ENCODE assay signal across 26 cellular contexts in the genomic region with DNA sequence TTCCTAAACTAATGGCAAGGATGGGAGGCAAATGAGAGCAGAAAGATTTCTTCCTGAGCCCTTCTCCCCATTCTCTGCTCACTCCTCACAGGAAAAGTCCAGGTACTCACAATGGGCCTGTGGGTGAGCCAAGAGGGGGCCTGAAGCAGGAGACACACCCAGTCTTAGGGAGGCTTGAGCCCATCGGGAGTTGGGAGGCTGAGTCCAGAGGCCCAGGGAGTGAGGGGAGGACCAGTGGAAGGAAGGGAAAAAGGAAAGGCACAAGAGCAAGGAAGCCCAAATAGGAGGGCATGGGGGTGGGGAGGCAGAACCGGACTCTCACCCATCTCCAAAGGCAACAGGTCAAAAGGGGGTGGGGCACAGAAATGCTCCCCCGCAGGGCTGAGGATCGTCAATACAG.
A peak's percentile ranks its signal among the peaks of the same experiment; 100 is the strongest.
DNase-seq lines count a peak whose midpoint lies in the region; ATAC-seq, FAIRE-seq and TF ChIP-seq lines count a peak whose summit lies in the region.
"Had no signal": no experiment of that assay in that cellular context is flagged by ENCODE, and none has a peak within 500 bp of the region (broad histone marks: within the 10 kb centered on the region; RNA-seq: fewer than 3 reads in every experiment).

No MANE protein-coding gene starts in this region.

- ATAC-seq in HepG2 (no peak), right lobe of liver (no peak), HG02623 (IDR thresholded peaks at IDR 0.05; ENCODE audit: unreplicated experiment) (no peak), HG03457 (IDR thresholded peaks at IDR 0.05; ENCODE audit: unreplicated experiment) (no peak), GM19463 (IDR thresholded peaks at IDR 0.05; ENCODE audit: unreplicated experiment) (no peak)
- ATAC-seq: GM12878 had no signal

- intact Hi-C loops in HepG2 (cut with micrococcal nuclease; ENCODE audit: unreplicated experiment), result no loop called here
- intact Hi-C loops in right lobe of liver (cut with DNase I), result no loop called here

- TF ChIP-seq POLR2A in HepG2 (IDR thresholded peaks at IDR 0.05; ENCODE audit: insufficient read depth in 1 of 2, low read depth in 2 of 2, low read length in 2 of 2) (no peak), right lobe of liver (IDR thresholded peaks at IDR 0.05) (no peak)

- POLR2A ChIA-PET in HepG2 (lab: Yijun Ruan, JAX), result no interaction called here

- H3K36me3 ChIP-seq in HepG2 (replicated peaks in 1 of 2; ENCODE audit: control insufficient read depth in 1 of 2, insufficient read depth in 2 of 2, low read length in 2 of 2) (no peaks in the 10 kb centered on the region), right lobe of liver (no peaks in the 10 kb centered on the region), Karpas-422 (ENCODE audit: insufficient read depth, low read length) (no peaks in the 10 kb centered on the region)
- no peaks in the 10 kb centered on the region for H3K36me3 ChIP-seq in BLaER1 treated with 17β-estradiol and CSF1 and Interleukin-3, amounts not matched to agents 10 nM and 100 nM
- H3K36me3 ChIP-seq: BE2C had no signal

- in situ Hi-C loops in HepG2 (cut with HindIII; ENCODE audit: extremely low pct_ligation_motif_present, low pct_unique_long_range_greater_than_20kb), result no loop called here

- DNase-seq in HepG2 (ENCODE audit: low spot score) (no peak), right lobe of liver (no peak), Karpas-422 (peak; percentile 26)
- DNase-seq: 8988T; ACHN; BE2C; C1 segment of cervical spinal cord; CD4-positive, alpha-beta memory T cell; CD4-positive, CD25-positive, alpha-beta regulatory T cell; CD8-positive, alpha-beta memory T cell; COR-L47; DMS 273 treated with DMSO at 0.1 percent for 48 hours; DMS153; DMS53; DMS79; DND-41; EL; GDM1 had no signal

- H3K79me2 ChIP-seq in HepG2 (ENCODE audit: insufficient read depth, low read length) (no peaks in the 10 kb centered on the region), Karpas-422 (ENCODE audit: low read length) (no peaks in the 10 kb centered on the region)

- FAIRE-seq in HepG2 (lab: Jason Lieb, UNC), result no peak
- FAIRE-seq: A204.1, GM12878, GM12892, GM18507 had no signal

- H3K27ac ChIP-seq in HepG2 (ENCODE audit: extremely low read length, insufficient read depth, low read length) (no peak overlapping the region), right lobe of liver (no peak overlapping the region), Karpas-422 (ENCODE audit: low read length) (no peak overlapping the region)
- H3K27ac ChIP-seq in BLaER1 treated with 17β-estradiol and CSF1 and Interleukin-3, amounts not matched to agents 10 nM and 100 nM, result no peak overlapping the region

- no peak for TF ChIP-seq EP300 in HepG2 (IDR thresholded peaks at IDR 0.05; ENCODE audit: low read depth in 2 of 2, low read length in 2 of 2)
- TF ChIP-seq EP300 in HepG2 (CRISPR knock-in tag; IDR thresholded peaks at IDR 0.05; ENCODE audit: borderline replicate concordance), result no peak

- H3K27me3 ChIP-seq in HepG2 (ENCODE audit: control insufficient read depth in 1 of 2, insufficient read depth in 2 of 2, low read length in 2 of 2), result peaks cover 0 to 29% of the 10 kb centered on the region in 2 experiments; a peak in 3 of 5 replicates
- H3K27me3 ChIP-seq in right lobe of liver, result no peaks in the 10 kb centered on the region
- no peaks in the 10 kb centered on the region for H3K27me3 ChIP-seq in BLaER1 treated with 17β-estradiol and CSF1 and Interleukin-3, amounts not matched to agents 10 nM and 100 nM
- H3K27me3 ChIP-seq in Karpas-422 (ENCODE audit: low read length), result no peaks in the 10 kb centered on the region
- H3K27me3 ChIP-seq: BE2C had no signal

- H2AFZ ChIP-seq in HepG2 (ENCODE audit: low read length) (no peak overlapping the region), Karpas-422 (ENCODE audit: low read length) (no peak overlapping the region)

- no peak overlapping the region for H3K9ac ChIP-seq in HepG2 (ENCODE audit: insufficient read depth, low read depth, low read length)
- no peak overlapping the region for H3K9ac ChIP-seq in BLaER1 treated with 17β-estradiol and CSF1 and Interleukin-3, amounts not matched to agents 10 nM and 100 nM
- no peak overlapping the region for H3K9ac ChIP-seq in Karpas-422 (ENCODE audit: low read length)

- H3K9me3 ChIP-seq in HepG2 (ENCODE audit: low read length) (no peaks in the 10 kb centered on the region), right lobe of liver (no peaks in the 10 kb centered on the region), Karpas-422 (ENCODE audit: low read length) (no peaks in the 10 kb centered on the region)
- H3K9me3 ChIP-seq in BLaER1 treated with 17β-estradiol and CSF1 and Interleukin-3, amounts not matched to agents 10 nM and 100 nM (replicated peaks in 1 of 11), result no peaks in the 10 kb centered on the region
- H3K9me3 ChIP-seq: BE2C had no signal

- H3K4me1 ChIP-seq in HepG2 (ENCODE audit: insufficient read depth, low read length) (peaks cover 7% of the 10 kb centered on the region), right lobe of liver (no peaks in the 10 kb centered on the region), Karpas-422 (ENCODE audit: low read length) (no peaks in the 10 kb centered on the region)
- H3K4me1 ChIP-seq in BLaER1 treated with 17β-estradiol and CSF1 and Interleukin-3, amounts not matched to agents 10 nM and 100 nM, result peaks cover 7 to 41% (median 34%) of the 10 kb centered on the region in 10 experiments

- H4K20me1 ChIP-seq in HepG2 (ENCODE audit: insufficient read depth, low read length) (no peaks in the 10 kb centered on the region), Karpas-422 (ENCODE audit: insufficient read depth, low read depth, low read length) (no peaks in the 10 kb centered on the region)
- H4K20me1 ChIP-seq in BLaER1 treated with 17β-estradiol and CSF1 and Interleukin-3, amounts not matched to agents 10 nM and 100 nM, result no peaks in the 10 kb centered on the region

- CTCF ChIA-PET in HepG2 (lab: Yijun Ruan, JAX; ENCODE audit: low intra/inter-chr PET ratio, low total read pairs), result no interaction called here

- H3K9me2 ChIP-seq in Karpas-422 (replicated peaks; ENCODE audit: insufficient read depth, low read length), result no peaks in the 10 kb centered on the region

- H3K4me2 ChIP-seq in HepG2 (ENCODE audit: low read depth, low read length) (no peak overlapping the region), Karpas-422 (ENCODE audit: low read depth, low read length, poor library complexity, severe bottlenecking) (no peak overlapping the region)
- peak overlapping the region in 6 of 11 experiments; percentile 45 to 69 (median 50); a peak in 7 of 22 replicates for H3K4me2 ChIP-seq in BLaER1 treated with 17β-estradiol and CSF1 and Interleukin-3, amounts not matched to agents 10 nM and 100 nM

- 29% methylated on average over 4 of the region's 4 CpGs for WGBS in HepG2 (ENCODE audit: low lambda C conversion rate)
- 55% methylated on average over 4 of the region's 4 CpGs for WGBS in right lobe of liver (ENCODE audit: insufficient coverage, low coverage, low lambda C conversion rate, missing lambda C conversion rate)

- no peak for TF ChIP-seq RAD21 in HepG2 (CRISPR knock-in tag; IDR thresholded peaks at IDR 0.05)

- BruUV-seq in HepG2 (replicated peaks; lab: Mats Ljungman, UMichigan), result no TSS peak

- TF ChIP-seq CTCF in HepG2 (CRISPR knock-in tag; IDR thresholded peaks at IDR 0.05), result no peak
- TF ChIP-seq CTCF in right lobe of liver (IDR thresholded peaks at IDR 0.05), result no peak

- H3K4me3 ChIP-seq in HepG2 (replicated peaks in 1 of 3; ENCODE audit: insufficient read depth in 1 of 3, low read depth in 2 of 3, low read length in 3 of 3), result no peak overlapping the region
- no peak overlapping the region for H3K4me3 ChIP-seq in right lobe of liver
- H3K4me3 ChIP-seq in BLaER1 treated with 17β-estradiol and CSF1 and Interleukin-3, amounts not matched to agents 10 nM and 100 nM, result no peak overlapping the region
- no peak overlapping the region for H3K4me3 ChIP-seq in Karpas-422 (ENCODE audit: low read length)
- H3K4me3 ChIP-seq: GM12878 had no signal

TF ChIP-seq in HepG2, 621 proteins besides CTCF, POLR2A, EP300 and RAD21 (continues in another document):
- TF ChIP-seq PAF1 (CRISPR knock-in tag; IDR thresholded peaks at IDR 0.05) (no peak), FOSL1 (CRISPR knock-in tag; IDR thresholded peaks at IDR 0.05; ENCODE audit: borderline replicate concordance) (no peak), CAMTA2 (CRISPR knock-in tag; IDR thresholded peaks at IDR 0.05; ENCODE audit: borderline replicate concordance) (no peak), ZNF605 (CRISPR knock-in tag; IDR thresholded peaks at IDR 0.05) (no peak), ZSCAN12 (CRISPR knock-in tag; IDR thresholded peaks at IDR 0.05) (no peak)
- TF ChIP-seq, protein P1, sequence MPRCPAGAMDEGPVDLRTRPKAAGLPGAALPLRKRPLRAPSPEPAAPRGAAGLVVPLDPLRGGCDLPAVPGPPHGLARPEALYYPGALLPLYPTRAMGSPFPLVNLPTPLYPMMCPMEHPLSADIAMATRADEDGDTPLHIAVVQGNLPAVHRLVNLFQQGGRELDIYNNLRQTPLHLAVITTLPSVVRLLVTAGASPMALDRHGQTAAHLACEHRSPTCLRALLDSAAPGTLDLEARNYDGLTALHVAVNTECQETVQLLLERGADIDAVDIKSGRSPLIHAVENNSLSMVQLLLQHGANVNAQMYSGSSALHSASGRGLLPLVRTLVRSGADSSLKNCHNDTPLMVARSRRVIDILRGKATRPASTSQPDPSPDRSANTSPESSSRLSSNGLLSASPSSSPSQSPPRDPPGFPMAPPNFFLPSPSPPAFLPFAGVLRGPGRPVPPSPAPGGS (CRISPR knock-in tag; IDR thresholded peaks at IDR 0.05), result no peak
- TF ChIP-seq, protein P2, sequence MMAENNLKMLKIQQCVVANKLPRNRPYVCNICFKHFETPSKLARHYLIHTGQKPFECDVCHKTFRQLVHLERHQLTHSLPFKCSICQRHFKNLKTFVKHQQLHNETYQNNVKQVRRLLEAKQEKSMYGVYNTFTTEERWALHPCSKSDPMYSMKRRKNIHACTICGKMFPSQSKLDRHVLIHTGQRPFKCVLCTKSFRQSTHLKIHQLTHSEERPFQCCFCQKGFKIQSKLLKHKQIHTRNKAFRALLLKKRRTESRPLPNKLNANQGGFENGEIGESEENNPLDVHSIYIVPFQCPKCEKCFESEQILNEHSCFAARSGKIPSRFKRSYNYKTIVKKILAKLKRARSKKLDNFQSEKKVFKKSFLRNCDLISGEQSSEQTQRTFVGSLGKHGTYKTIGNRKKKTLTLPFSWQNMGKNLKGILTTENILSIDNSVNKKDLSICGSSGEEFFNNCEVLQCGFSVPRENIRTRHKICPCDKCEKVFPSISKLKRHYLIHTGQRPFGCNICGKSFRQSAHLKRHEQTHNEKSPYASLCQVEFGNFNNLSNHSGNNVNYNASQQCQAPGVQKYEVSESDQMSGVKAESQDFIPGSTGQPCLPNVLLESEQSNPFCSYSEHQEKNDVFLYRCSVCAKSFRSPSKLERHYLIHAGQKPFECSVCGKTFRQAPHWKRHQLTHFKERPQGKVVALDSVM (CRISPR knock-in tag; IDR thresholded peaks at IDR 0.05), result peak; percentile 67; the same call in 1 of the 2 replicates

Comparison
In these comparisons a context has a peak if more than half of its experiments do, and no peak if none do; other contexts are left out.
1. H3K4me2 ChIP-seq: peak in BLaER1 treated with 17β-estradiol and CSF1 and Interleukin-3, amounts not matched to agents 10 nM and 100 nM (6 of 11); none in HepG2 (single experiment) and Karpas-422 (single experiment).